8 cellular contexts compared by ENCODE assay signal in the genomic region with DNA sequence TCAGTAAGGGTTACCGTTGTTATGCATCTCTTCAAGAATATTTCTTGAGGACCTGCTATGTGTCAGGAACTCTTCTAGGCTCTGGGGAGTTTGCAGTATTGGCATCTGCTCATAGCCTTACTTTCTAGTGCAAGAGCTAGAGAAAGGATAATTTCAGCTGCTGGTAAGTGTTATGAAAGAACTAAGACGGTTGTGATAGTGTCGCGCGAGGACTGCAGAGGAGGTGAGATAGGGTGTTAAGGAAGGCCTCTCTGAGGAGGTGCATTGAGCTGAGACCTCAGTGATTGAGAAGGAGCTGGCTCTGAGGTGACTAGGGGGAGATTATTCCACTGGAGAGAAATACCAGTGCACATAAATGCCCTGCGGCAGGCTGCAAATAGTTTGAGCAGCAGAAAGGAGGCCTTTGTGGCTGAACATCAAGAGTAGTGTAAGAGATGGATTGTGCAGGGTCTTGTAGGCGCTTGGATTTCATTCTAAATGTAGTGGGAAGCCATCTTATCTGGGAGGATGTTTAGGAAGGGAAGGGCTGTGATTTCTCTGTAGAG. TPM values are rescaled to one million over a fixed set of nuclear protein-coding genes. Genes with fewer than 3 reads are reported as not detected.
DNase-seq lines count a peak whose midpoint lies in the region; ATAC-seq and TF ChIP-seq lines count a peak whose summit lies in the region.

No MANE protein-coding gene starts in this region.

- H2AK5ac ChIP-seq in neuronal stem cell (ENCODE audit: low read depth, low read length): no peak overlapping the region

- BruUV-seq in Panc1 (replicated peaks; lab: Mats Ljungman, UMichigan): no TSS peak

- H3K4me3 Mint-ChIP-seq in activated CD4-positive, alpha-beta T cell treated with anti-CD3 and anti-CD28 coated beads, Interleukin-2, amount 10 ng/mL, durations not matched to agents 24 days and 14 days: peak overlapping the region; percentile 93

- H2BK5ac ChIP-seq in neuronal stem cell (ENCODE audit: low read length): no peak overlapping the region

- no CpG with 5 or more reads among the region's 7 CpGs for WGBS in neuronal stem cell (ENCODE audit: extremely low coverage in 2 of 2, insufficient read length in 2 of 2, insufficient replicate concordance in 1 of 2), 2 donors

- in situ Hi-C loops in Panc1 (cut with HindIII; ENCODE audit: low pct_unique_long_range_greater_than_20kb, low sequenced_read_pairs): no loop called here

- no peak overlapping the region for H3K23ac ChIP-seq in neuronal stem cell (ENCODE audit: low read depth, low read length, poor library complexity)

- peaks cover 7% of the 10 kb centered on the region; the same call in 1 of the 2 replicates for H3K4me1 ChIP-seq in Panc1 (ENCODE audit: control insufficient read depth, insufficient read depth, low read length)
- H3K4me1 ChIP-seq in endocrine pancreas (ENCODE audit: control insufficient read depth, insufficient read depth, low read length): no peaks in the 10 kb centered on the region
- H3K4me1 ChIP-seq in neuronal stem cell (ENCODE audit: control insufficient read depth in 2 of 2, insufficient read depth in 1 of 2, low read depth in 1 of 2, low read length in 2 of 2): peaks cover 3 to 7% of the 10 kb centered on the region in 2 donors

- POLR2A ChIA-PET in Panc1 (lab: Charles Lee): no interaction called here

- H3K4me3 ChIP-seq in Panc1 (ENCODE audit: low read depth in 2 of 2, low read length in 2 of 2) (peak overlapping the region; percentile 95 to 97), endocrine pancreas (ENCODE audit: control insufficient read depth, insufficient read depth, low read length) (peak overlapping the region; percentile 86), neuronal stem cell (ENCODE audit: low read length in 2 of 2) (peak overlapping the region; percentile 95 to 100)

- H3K4me2 ChIP-seq in neuronal stem cell (ENCODE audit: insufficient read depth, low read length, poor library complexity, severe bottlenecking): peak overlapping the region; percentile 92

- no peaks in the 10 kb centered on the region for H3K27me3 Mint-ChIP-seq in activated CD4-positive, alpha-beta T cell treated with anti-CD3 and anti-CD28 coated beads, Interleukin-2, amount 10 ng/mL, durations not matched to agents 24 days and 14 days

- H3K27ac Mint-ChIP-seq in activated CD4-positive, alpha-beta T cell treated with anti-CD3 and anti-CD28 coated beads, Interleukin-2, amount 10 ng/mL, durations not matched to agents 24 days and 14 days: peak overlapping the region; percentile 94

- H2BK15ac ChIP-seq in neuronal stem cell (ENCODE audit: low read length): no peak overlapping the region

- no peaks in the 10 kb centered on the region for H3K9me3 Mint-ChIP-seq in activated CD4-positive, alpha-beta T cell treated with anti-CD3 and anti-CD28 coated beads, Interleukin-2, amount 10 ng/mL, durations not matched to agents 24 days and 14 days

- peak overlapping the region; percentile 65 for H3K9ac ChIP-seq in endocrine pancreas (ENCODE audit: control insufficient read depth, insufficient read depth, low read length)
- H3K9ac ChIP-seq in neuronal stem cell (ENCODE audit: low read depth, low read length, poor library complexity): no peak overlapping the region

- H3K4me1 Mint-ChIP-seq in activated CD4-positive, alpha-beta T cell treated with anti-CD3 and anti-CD28 coated beads, Interleukin-2, amount 10 ng/mL, durations not matched to agents 24 days and 14 days: peaks cover 20% of the 10 kb centered on the region

- no peak for TF ChIP-seq CTCF in Panc1 (IDR thresholded peaks at IDR 0.05)

- ATAC-seq in Panc1: no peak
- no peak for ATAC-seq in HG03442 (IDR thresholded peaks at IDR 0.05; ENCODE audit: unreplicated experiment)

- CTCF ChIA-PET in Panc1 (lab: Charles Lee): no interaction called here

- no peak overlapping the region for H3K14ac ChIP-seq in neuronal stem cell (ENCODE audit: low read length)

- H3K9me3 ChIP-seq in Panc1 (ENCODE audit: control insufficient read depth, insufficient read depth, low read depth, low read length) (no peaks in the 10 kb centered on the region), endocrine pancreas (ENCODE audit: control insufficient read depth, low read length) (no peaks in the 10 kb centered on the region), neuronal stem cell (replicated peaks in 1 of 2; ENCODE audit: control insufficient read depth in 2 of 2, insufficient read depth in 1 of 2, low read depth in 1 of 2, low read length in 2 of 2) (no peaks in the 10 kb centered on the region)

- no peak overlapping the region for H4K8ac ChIP-seq in neuronal stem cell (ENCODE audit: low read depth, low read length)

- peaks cover 52% of the 10 kb centered on the region for H3K36me3 Mint-ChIP-seq in activated CD4-positive, alpha-beta T cell treated with anti-CD3 and anti-CD28 coated beads, Interleukin-2, amount 10 ng/mL, durations not matched to agents 24 days and 14 days (ENCODE audit: low read depth)

- H2BK12ac ChIP-seq in neuronal stem cell (ENCODE audit: low read length): no peak overlapping the region

- H3K79me1 ChIP-seq in neuronal stem cell (ENCODE audit: low read depth, low read length): peaks cover 6% of the 10 kb centered on the region

- H2AFZ ChIP-seq in neuronal stem cell (ENCODE audit: low read length): peak overlapping the region; percentile 91

- peak overlapping the region; percentile 95 for H3K27ac ChIP-seq in Panc1 (ENCODE audit: low read length)
- H3K27ac ChIP-seq in neuronal stem cell (replicated peaks; ENCODE audit: low read length): no peak overlapping the region

- no peak overlapping the region for H2BK120ac ChIP-seq in neuronal stem cell (ENCODE audit: low read depth, low read length)

- no peak overlapping the region for H3K18ac ChIP-seq in neuronal stem cell (ENCODE audit: low read length)

- intact Hi-C loops in activated CD4-positive, alpha-beta T cell treated with anti-CD3 and anti-CD28 coated beads, Interleukin-2, amount 10 ng/mL, durations not matched to agents 24 days and 14 days (cut with micrococcal nuclease): loop anchor here (1.0 kb wide), 1 partner anchor 31 kb away; a partner anchor contains a TSS
- intact Hi-C loops in Panc1 (cut with micrococcal nuclease; ENCODE audit: unreplicated experiment): no loop called here

- peak; percentile 72 for DNase-seq in activated CD4-positive, alpha-beta T cell treated with anti-CD3 and anti-CD28 coated beads, Interleukin-2, amount 10 ng/mL, durations not matched to agents 24 days and 14 days
- DNase-seq in activated CD4-positive, alpha-beta T cell treated with anti-CD3 and anti-CD28 coated beads for 1 hour: no peak
- DNase-seq in Panc1 (ENCODE audit: low read depth, low spot score) (no peak), neuronal stem cell (ENCODE audit: low spot score) (no peak), COLO668 (lab: John Stamatoyannopoulos, UW; ENCODE audit: unreplicated experiment) (no peak), DMS 273 (lab: John Stamatoyannopoulos, UW; ENCODE audit: unreplicated experiment) (no peak)

- H3K36me3 ChIP-seq in Panc1 (ENCODE audit: control insufficient read depth, insufficient read depth, low read length) (peaks cover 14% of the 10 kb centered on the region), endocrine pancreas (ENCODE audit: control insufficient read depth, insufficient read depth, low read length) (peaks cover 4% of the 10 kb centered on the region), neuronal stem cell (replicated peaks in 1 of 2; ENCODE audit: control insufficient read depth in 2 of 2, insufficient read depth in 2 of 2, low read length in 2 of 2) (peaks cover 21 to 63% of the 10 kb centered on the region in 2 donors)

- H3K27me3 ChIP-seq in Panc1 (ENCODE audit: control insufficient read depth, insufficient read depth, low read length): no peaks in the 10 kb centered on the region
- no peaks in the 10 kb centered on the region for H3K27me3 ChIP-seq in endocrine pancreas (ENCODE audit: control insufficient read depth, insufficient read depth, low read length)
- H3K27me3 ChIP-seq in neuronal stem cell (ENCODE audit: control insufficient read depth in 3 of 3, insufficient read depth in 3 of 3, low read depth in 1 of 3, low read length in 3 of 3): no peaks in the 10 kb centered on the region

- no peak overlapping the region for H4K91ac ChIP-seq in neuronal stem cell (ENCODE audit: low read depth, low read length, poor library complexity)

- no peak overlapping the region for H3K4ac ChIP-seq in neuronal stem cell (ENCODE audit: low read length)

RNA-seq across cellular contexts. Expression of a gene that starts 0.8 kb away (rescaled TPM):
- total RNA-seq in activated CD4-positive, alpha-beta T cell treated with anti-CD3 and anti-CD28 coated beads, Interleukin-2, amount 10 ng/mL, durations not matched to agents 24 days and 14 days: 68.2 and 72.0 TPM in 2 replicates
- 46.3 TPM for total RNA-seq in Panc1 (2021; ENCODE audit: unreplicated experiment)
- polyA plus RNA-seq in Panc1 (2012; ENCODE audit: insufficient read length): 39.4 TPM
- 18.3 TPM for polyA plus RNA-seq in neuronal stem cell (2013, experiment 1 of 2)
- 18.1 TPM for polyA plus RNA-seq in neuronal stem cell (2013, experiment 2 of 2)

RNA-seq across cellular contexts. Expression of a gene that starts 18.4 kb away (rescaled TPM):
- 174 and 179 TPM in 2 replicates for total RNA-seq in activated CD4-positive, alpha-beta T cell treated with anti-CD3 and anti-CD28 coated beads, Interleukin-2, amount 10 ng/mL, durations not matched to agents 24 days and 14 days
- total RNA-seq in Panc1 (2021; ENCODE audit: unreplicated experiment): 282 TPM
- polyA plus RNA-seq in Panc1 (2012; ENCODE audit: insufficient read length): 189 TPM
- polyA plus RNA-seq in neuronal stem cell (2013, experiment 1 of 2): 71.8 TPM
- 73.5 TPM for polyA plus RNA-seq in neuronal stem cell (2013, experiment 2 of 2)

RNA-seq across cellular contexts. Expression of a gene that starts 30.8 kb away (rescaled TPM):
- 81.5 and 84.8 TPM in 2 replicates for total RNA-seq in activated CD4-positive, alpha-beta T cell treated with anti-CD3 and anti-CD28 coated beads, Interleukin-2, amount 10 ng/mL, durations not matched to agents 24 days and 14 days
- total RNA-seq in Panc1 (2021; ENCODE audit: unreplicated experiment): 49.4 TPM
- 40.8 TPM for polyA plus RNA-seq in Panc1 (2012; ENCODE audit: insufficient read length)
- polyA plus RNA-seq in neuronal stem cell (2013, experiment 1 of 2): 29.6 TPM
- polyA plus RNA-seq in neuronal stem cell (2013, experiment 2 of 2): 29.4 TPM

RNA-seq across cellular contexts. Expression of a gene that starts 30.9 kb away (rescaled TPM):
- 66.8 and 69.7 TPM in 2 replicates for total RNA-seq in activated CD4-positive, alpha-beta T cell treated with anti-CD3 and anti-CD28 coated beads, Interleukin-2, amount 10 ng/mL, durations not matched to agents 24 days and 14 days
- 40.7 TPM for total RNA-seq in Panc1 (2021; ENCODE audit: unreplicated experiment)
- 21.7 TPM for polyA plus RNA-seq in Panc1 (2012; ENCODE audit: insufficient read length)
- polyA plus RNA-seq in neuronal stem cell (2013, experiment 1 of 2): 17.6 TPM
- 17.6 TPM for polyA plus RNA-seq in neuronal stem cell (2013, experiment 2 of 2)
